Comparison of ENCODE assay signal across 14 cellular contexts in the genomic region with DNA sequence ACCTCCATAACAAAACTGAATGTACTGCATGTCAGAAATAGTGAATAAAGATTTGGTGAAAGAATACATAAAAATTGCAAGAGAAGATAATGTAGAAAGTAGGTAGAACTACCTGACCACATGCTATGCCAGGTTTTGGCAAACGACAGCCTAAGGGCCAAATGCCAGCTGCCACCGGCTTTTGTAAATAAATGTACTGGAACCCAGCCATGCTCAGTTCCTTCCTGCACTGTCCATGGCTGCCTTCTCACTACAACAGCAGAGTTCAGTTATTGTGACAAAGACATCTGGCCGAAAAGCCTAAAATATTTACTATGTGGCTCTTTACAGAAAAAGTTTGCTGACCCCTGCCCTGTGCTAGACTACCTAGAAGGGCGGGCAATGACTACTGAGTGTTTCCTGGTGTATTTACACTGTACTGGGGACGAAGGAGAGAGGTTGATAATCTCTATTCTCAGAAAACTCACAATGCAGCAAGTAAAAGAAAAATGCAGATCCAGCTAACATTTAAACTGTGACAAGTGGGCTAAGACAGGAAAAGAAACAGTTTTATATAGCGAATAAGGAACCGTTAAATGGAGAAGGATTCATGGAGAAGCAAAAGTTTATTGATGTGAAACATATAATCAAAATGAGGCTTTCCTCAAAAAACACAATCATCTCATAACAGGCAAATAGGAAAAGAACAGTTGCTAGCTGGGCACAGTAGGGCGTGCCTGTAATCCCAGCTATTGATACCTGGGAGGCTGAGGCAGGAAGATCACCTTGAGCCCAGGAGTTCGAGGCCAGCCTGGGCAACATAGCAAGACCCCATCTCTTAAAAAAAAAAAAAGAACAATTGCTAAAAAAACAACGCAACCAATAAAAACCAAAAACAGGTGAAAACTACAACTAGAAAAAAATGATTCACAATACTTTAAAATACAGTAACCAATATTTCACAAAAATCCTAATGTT. TPM values are rescaled to one million over a fixed set of nuclear protein-coding genes. Genes with fewer than 3 reads are reported as not detected.
A peak's percentile ranks its signal among the peaks of the same experiment; 100 is the strongest.
DNase-seq lines count a peak whose midpoint lies in the region; ATAC-seq and TF ChIP-seq lines count a peak whose summit lies in the region.
"Had no signal": no experiment of that assay in that cellular context is flagged by ENCODE, and none has a peak within 500 bp of the region (broad histone marks: within the 10 kb centered on the region; RNA-seq: fewer than 3 reads in every experiment).

No MANE protein-coding gene starts in this region.

- peak; percentile 31 to 50 for DNase-seq in SHP77 (lab: John Stamatoyannopoulos, UW)
- peak in 1 of 2 donors; percentile 47 for DNase-seq in left lung
- no peak for DNase-seq in NCI-H2107 treated with DMSO at 0.1 percent for 48 hours (lab: John Stamatoyannopoulos, UW; ENCODE audit: unreplicated experiment)
- no peak for DNase-seq in naive thymus-derived CD4-positive, alpha-beta T cell
- DNase-seq: activated CD4-positive, CD25-positive, alpha-beta regulatory T cell; activated naive CD4-positive, alpha-beta T cell; GOT3; right cardiac atrium; stimulated activated CD4-positive, alpha-beta T cell treated with anti-CD3 and anti-CD28 coated beads, Interleukin-1b, Interleukin-23, amount 100 ng/mL, for 48 hours had no signal

- peaks cover 51 to 80% of the 10 kb centered on the region in 2 experiments for H3K36me3 ChIP-seq in HEK293 (ENCODE audit: control insufficient read depth in 2 of 2, insufficient read depth in 1 of 2, low read length in 2 of 2)
- H3K36me3 ChIP-seq in left lung, result peaks cover 0 to 94% of the 10 kb centered on the region in 2 donors
- peaks cover 8 to 66% (median 19%) of the 10 kb centered on the region in 3 experiments for H3K36me3 ChIP-seq in naive thymus-derived CD4-positive, alpha-beta T cell (ENCODE audit: control insufficient read depth in 2 of 3, insufficient read depth in 3 of 3, low read length in 3 of 3)

- POLR2A ChIA-PET in HEK293 (lab: Yijun Ruan, JAX), result interaction anchor here (2.2 kb wide), 1 partner anchor 14 kb away, joined by 4 read pairs; a partner anchor contains a TSS
- POLR2A ChIA-PET in naive thymus-derived CD4-positive, alpha-beta T cell (lab: Charles Lee), result interaction anchor here (1.7 kb wide), 1 partner anchor 14 kb away, joined by 6 read pairs; a partner anchor contains a TSS

- H3K4me3 ChIP-seq in HEK293 (ENCODE audit: low read depth, low read length) (no peak overlapping the region), left lung (no peak overlapping the region)
- no peak overlapping the region for H3K4me3 ChIP-seq in naive thymus-derived CD4-positive, alpha-beta T cell (ENCODE audit: low read length)
- H3K4me3 ChIP-seq: thoracic aorta had no signal

- no peaks in the 10 kb centered on the region for H3K9me3 Mint-ChIP-seq in naive thymus-derived CD4-positive, alpha-beta T cell

- H3K27ac ChIP-seq in 22Rv1 (peak overlapping the region; percentile 49), HEK293 (ENCODE audit: extremely low read depth, low read depth, low read length) (no peak overlapping the region), left lung (no peak overlapping the region)
- no peak overlapping the region for H3K27ac ChIP-seq in naive thymus-derived CD4-positive, alpha-beta T cell (ENCODE audit: low read depth, low read length)
- H3K27ac ChIP-seq: thoracic aorta had no signal

- H3K27me3 ChIP-seq in left lung, result no peaks in the 10 kb centered on the region
- no peaks in the 10 kb centered on the region for H3K27me3 ChIP-seq in naive thymus-derived CD4-positive, alpha-beta T cell (ENCODE audit: control insufficient read depth in 2 of 2, insufficient read depth in 2 of 2, low read length in 2 of 2)

- intact Hi-C loops in left lung (cut with DNase I), result no loop called here
- intact Hi-C loops in naive thymus-derived CD4-positive, alpha-beta T cell (cut with micrococcal nuclease), result no loop called here

- no peaks in the 10 kb centered on the region for H3K27me3 Mint-ChIP-seq in naive thymus-derived CD4-positive, alpha-beta T cell

- H3K9me3 ChIP-seq in HEK293 (ENCODE audit: control insufficient read depth, insufficient read depth, low read depth, low read length) (no peaks in the 10 kb centered on the region), left lung (no peaks in the 10 kb centered on the region)
- H3K9me3 ChIP-seq in naive thymus-derived CD4-positive, alpha-beta T cell (ENCODE audit: control insufficient read depth in 2 of 3, low read length in 3 of 3), result no peaks in the 10 kb centered on the region
- H3K9me3 ChIP-seq: thoracic aorta had no signal

- TF ChIP-seq CTCF in 22Rv1 (IDR thresholded peaks at IDR 0.05) (no peak), HEK293 (tag by site-specific recombination; IDR thresholded peaks at IDR 0.05) (no peak), left lung (IDR thresholded peaks at IDR 0.05) (no peak)

- ATAC-seq in left lung (peak; percentile 83), HG03108 (IDR thresholded peaks at IDR 0.05; ENCODE audit: unreplicated experiment) (no peak), GM18870 (IDR thresholded peaks at IDR 0.05; ENCODE audit: unreplicated experiment) (no peak)
- no peak for ATAC-seq in naive thymus-derived CD4-positive, alpha-beta T cell

- H3K4me3 Mint-ChIP-seq in naive thymus-derived CD4-positive, alpha-beta T cell, result no peak overlapping the region

- peaks cover 14 to 45% (median 34%) of the 10 kb centered on the region in 5 donors for H3K36me3 Mint-ChIP-seq in naive thymus-derived CD4-positive, alpha-beta T cell

- H3K4me1 ChIP-seq in HEK293 (ENCODE audit: control insufficient read depth, insufficient read depth, low read length), result no peaks in the 10 kb centered on the region
- H3K4me1 ChIP-seq in left lung, result peaks cover 0 to 5% of the 10 kb centered on the region in 2 donors
- no peaks in the 10 kb centered on the region for H3K4me1 ChIP-seq in naive thymus-derived CD4-positive, alpha-beta T cell (ENCODE audit: control insufficient read depth in 2 of 2, insufficient read depth in 2 of 2, low read length in 2 of 2)

- CTCF ChIA-PET in HEK293 (lab: Yijun Ruan, JAX), result interaction anchor here (0.6 to 1.0 kb wide), 2 partner anchors 18 to 212 kb away, joined by 3 read pairs; no protein-coding TSS in a partner anchor
- CTCF ChIA-PET in naive thymus-derived CD4-positive, alpha-beta T cell (lab: Charles Lee), result no interaction called here

- peaks cover 0 to 5% (median 3%) of the 10 kb centered on the region in 7 donors for H3K4me1 Mint-ChIP-seq in naive thymus-derived CD4-positive, alpha-beta T cell

- H3K27ac Mint-ChIP-seq in naive thymus-derived CD4-positive, alpha-beta T cell, result peak overlapping the region in 1 of 9 donors; percentile 22

TF ChIP-seq in HEK293, 187 proteins besides CTCF, POLR2A, EP300 and RAD21:
- TF ChIP-seq ZNF501 (tag by site-specific recombination; IDR thresholded peaks at IDR 0.05) (no peak), ZNF121 (tag by site-specific recombination; IDR thresholded peaks at IDR 0.05) (peak; percentile 59; the same call in 1 of the 2 replicates)

RNA-seq across cellular contexts. Expression of a gene that starts 13.7 kb away (rescaled TPM):
- 10 to 100 TPM in 1 of 2 donors, 1 to 10 TPM in 1; 9.3 to 10.4 TPM for total RNA-seq in left lung
- 10 to 100 TPM in 3 of 5 experiments, 1 to 10 TPM in 2; 7.2 to 18.4 (median 14.3) TPM for total RNA-seq in naive thymus-derived CD4-positive, alpha-beta T cell
- polyA plus RNA-seq in naive thymus-derived CD4-positive, alpha-beta T cell, result 1 to 10 TPM; 3.5 to 4.0 TPM

RNA-seq across cellular contexts. Expression of a gene that starts 13.9 kb away (rescaled TPM):
- total RNA-seq in left lung, result 100 to 1,000 TPM; 177 to 208 TPM
- 100 to 1,000 TPM; 113 to 290 (median 122) TPM for total RNA-seq in naive thymus-derived CD4-positive, alpha-beta T cell
- polyA plus RNA-seq in naive thymus-derived CD4-positive, alpha-beta T cell, result 100 to 1,000 TPM; 369 to 400 TPM

RNA-seq across cellular contexts. Expression of a gene that starts 44.2 kb away (rescaled TPM):
- total RNA-seq in left lung, result 1 to 10 TPM; 7.0 to 8.1 TPM
- 10 to 100 TPM; 15.3 to 23.9 (median 18.8) TPM for total RNA-seq in naive thymus-derived CD4-positive, alpha-beta T cell
- 10 to 100 TPM; 12.2 to 20.0 TPM for polyA plus RNA-seq in naive thymus-derived CD4-positive, alpha-beta T cell

Comparison
In these comparisons a context has a peak if more than half of its experiments do, and no peak if none do; other contexts are left out.
1. DNase-seq: peak in SHP77 (2 of 2); none in NCI-H2107 treated with DMSO at 0.1 percent for 48 hours (single experiment) and naive thymus-derived CD4-positive, alpha-beta T cell (0 of 9).